Comparison of ENCODE assay signal across 23 cellular contexts in genomic region chr12:121264951-121265350, GRCh38. TPM values are rescaled to one million over a fixed set of nuclear protein-coding genes. Genes with fewer than 3 reads are reported as not detected.
DNase-seq lines count a peak whose midpoint lies in the region; ATAC-seq and TF ChIP-seq lines count a peak whose summit lies in the region.
"Had no signal": no experiment of that assay in that cellular context is flagged by ENCODE, and none has a peak within 500 bp of the region (broad histone marks: within the 10 kb centered on the region; RNA-seq: fewer than 3 reads in every experiment).

No MANE protein-coding gene starts in this region.

- H3K4me1 ChIP-seq in neutrophil (ENCODE audit: control insufficient read depth in 1 of 2, insufficient read depth in 1 of 2, low read depth in 1 of 2, low read length in 1 of 2) (no peaks in the 10 kb centered on the region), uterus (no peaks in the 10 kb centered on the region)

- TF ChIP-seq CTCF in WTC11 (IDR thresholded peaks at IDR 0.05) = no peak
- no peak for TF ChIP-seq CTCF in endothelial cell (IDR thresholded peaks at IDR 0.05; ENCODE audit: unreplicated experiment)
- TF ChIP-seq CTCF in neutrophil (IDR thresholded peaks at IDR 0.05) = no peak
- no peak for TF ChIP-seq CTCF in uterus (IDR thresholded peaks at IDR 0.05)

- POLR2A ChIA-PET in WTC11 (lab: Charles Lee) = no interaction called here

- H3K9me3 ChIP-seq in neutrophil = no peaks in the 10 kb centered on the region
- H3K9me3 ChIP-seq in uterus = no peaks in the 10 kb centered on the region
- H3K9me3 ChIP-seq: MG63 had no signal

- CTCF ChIA-PET in activated CD8-positive, alpha-beta memory T cell treated with anti-CD3 and anti-CD28 coated beads, Interleukin-2, amount 10 ng/mL, durations not matched to agents 7 days and 5 days (lab: Charles Lee) = no interaction called here
- CTCF ChIA-PET in WTC11 (lab: Charles Lee) = no interaction called here

- TF ChIP-seq POLR2A in uterus (IDR thresholded peaks at IDR 0.05) = no peak

- no peak overlapping the region for H3K4me3 Mint-ChIP-seq in activated CD8-positive, alpha-beta memory T cell treated with anti-CD3 and anti-CD28 coated beads, Interleukin-2, amount 10 ng/mL, durations not matched to agents 7 days and 5 days
- H3K4me3 Mint-ChIP-seq in WTC11 = no peak overlapping the region
- H3K4me3 Mint-ChIP-seq in endothelial cell (ENCODE audit: unreplicated experiment) = no peak overlapping the region
- H3K4me3 Mint-ChIP-seq: CD4-positive, alpha-beta memory T cell; GM23338 had no signal

- no peak for ATAC-seq in activated CD8-positive, alpha-beta memory T cell treated with anti-CD3 and anti-CD28 coated beads, Interleukin-2, amount 10 ng/mL, durations not matched to agents 7 days and 5 days
- ATAC-seq in WTC11 = no peak
- ATAC-seq: GM23338, HCT116, PC-3 had no signal

- DNase-seq in activated CD8-positive, alpha-beta memory T cell treated with anti-CD3 and anti-CD28 coated beads, Interleukin-2, amount 10 ng/mL, durations not matched to agents 7 days and 5 days = no peak
- DNase-seq in activated CD8-positive, alpha-beta memory T cell treated with anti-CD3 and anti-CD28 coated beads, Interleukin-2, amount 50 U/mL, for 4 hours = no peak
- DNase-seq in WTC11 (ENCODE audit: low spot score) = no peak
- no peak for DNase-seq in endothelial cell (ENCODE audit: low spot score)
- no peak for DNase-seq in uterus
- DNase-seq in glomerular visceral epithelial cell (ENCODE audit: extremely low spot score) = no peak
- DNase-seq in midbrain (lab: John Stamatoyannopoulos, UW) = no peak
- DNase-seq: CD4-positive, alpha-beta memory T cell; DMS153; GDM1; Karpas-422; MG63; NCI-H1048; NCI-H1436; NCI-H2029 treated with DMSO at 0.1 percent for 48 hours; NCI-H524; PC-3; RPMI8226; SIG-M5 had no signal

- peaks cover 98% of the 10 kb centered on the region for H3K36me3 ChIP-seq in neutrophil
- H3K36me3 ChIP-seq in uterus = no peaks in the 10 kb centered on the region

- H3K4me3 ChIP-seq in neutrophil (ENCODE audit: low read depth in 1 of 2, low read length in 1 of 2) (no peak overlapping the region), uterus (no peak overlapping the region)
- H3K4me3 ChIP-seq: GM23338, MG63 had no signal

- intact Hi-C loops in uterus (cut with DNase I; ENCODE audit: low total_unique reads) = no loop called here

- H3K27me3 ChIP-seq in neutrophil (no peaks in the 10 kb centered on the region), uterus (no peaks in the 10 kb centered on the region)
- H3K27me3 ChIP-seq: MG63 had no signal

- H3K27me3 Mint-ChIP-seq in activated CD8-positive, alpha-beta memory T cell treated with anti-CD3 and anti-CD28 coated beads, Interleukin-2, amount 10 ng/mL, durations not matched to agents 7 days and 5 days = no peaks in the 10 kb centered on the region
- H3K27me3 Mint-ChIP-seq in WTC11 (ENCODE audit: low read depth) (no peaks in the 10 kb centered on the region), endothelial cell (ENCODE audit: unreplicated experiment) (peaks cover 2% of the 10 kb centered on the region)
- H3K27me3 Mint-ChIP-seq: CD4-positive, alpha-beta memory T cell; IgD-negative memory B cell had no signal

- peak overlapping the region; percentile 21 for H3K27ac Mint-ChIP-seq in activated CD8-positive, alpha-beta memory T cell treated with anti-CD3 and anti-CD28 coated beads, Interleukin-2, amount 10 ng/mL, durations not matched to agents 7 days and 5 days
- H3K27ac Mint-ChIP-seq in WTC11 (peak overlapping the region; percentile 28), endothelial cell (ENCODE audit: unreplicated experiment) (peak overlapping the region; percentile 16)
- H3K27ac Mint-ChIP-seq: GM23338, IgD-negative memory B cell had no signal

- no peaks in the 10 kb centered on the region for H3K4me1 Mint-ChIP-seq in activated CD8-positive, alpha-beta memory T cell treated with anti-CD3 and anti-CD28 coated beads, Interleukin-2, amount 10 ng/mL, durations not matched to agents 7 days and 5 days
- H3K4me1 Mint-ChIP-seq in WTC11 (no peaks in the 10 kb centered on the region), endothelial cell (ENCODE audit: unreplicated experiment) (peaks cover 9% of the 10 kb centered on the region)
- H3K4me1 Mint-ChIP-seq: CD4-positive, alpha-beta memory T cell; GM23338 had no signal

- H3K27ac ChIP-seq in neutrophil = peak overlapping the region; percentile 38
- H3K27ac ChIP-seq in uterus = no peak overlapping the region

- no peaks in the 10 kb centered on the region for H3K9me3 Mint-ChIP-seq in activated CD8-positive, alpha-beta memory T cell treated with anti-CD3 and anti-CD28 coated beads, Interleukin-2, amount 10 ng/mL, durations not matched to agents 7 days and 5 days (ENCODE audit: low read depth)
- no peaks in the 10 kb centered on the region for H3K9me3 Mint-ChIP-seq in WTC11
- no peaks in the 10 kb centered on the region for H3K9me3 Mint-ChIP-seq in endothelial cell (ENCODE audit: unreplicated experiment)
- H3K9me3 Mint-ChIP-seq: CD4-positive, alpha-beta memory T cell; GM23338; IgD-negative memory B cell had no signal

- peaks cover 26% of the 10 kb centered on the region for H3K36me3 Mint-ChIP-seq in activated CD8-positive, alpha-beta memory T cell treated with anti-CD3 and anti-CD28 coated beads, Interleukin-2, amount 10 ng/mL, durations not matched to agents 7 days and 5 days
- H3K36me3 Mint-ChIP-seq in WTC11 (peaks cover 32% of the 10 kb centered on the region), endothelial cell (ENCODE audit: low read depth, unreplicated experiment) (peaks cover 28% of the 10 kb centered on the region)

TF ChIP-seq in WTC11, 78 proteins besides CTCF, POLR2A, EP300 and RAD21 (continues in another document):
- TF ChIP-seq CREM (CRISPR knock-in tag; IDR thresholded peaks at IDR 0.05) (no peak), CREB1 (CRISPR knock-in tag; IDR thresholded peaks at IDR 0.05) (no peak), ZNF423 (CRISPR knock-in tag; IDR thresholded peaks at IDR 0.05) (no peak), ZNF512 (CRISPR knock-in tag; IDR thresholded peaks at IDR 0.05; ENCODE audit: borderline replicate concordance) (no peak), NR1H2 (CRISPR knock-in tag; IDR thresholded peaks at IDR 0.05) (no peak), FOXP4 (CRISPR knock-in tag; IDR thresholded peaks at IDR 0.05) (no peak), NFE2L1 (CRISPR knock-in tag; IDR thresholded peaks at IDR 0.05) (no peak), JAZF1 (CRISPR knock-in tag; IDR thresholded peaks at IDR 0.05) (no peak), NFATC4 (CRISPR knock-in tag; IDR thresholded peaks at IDR 0.05) (no peak), GTF2I (CRISPR knock-in tag; conservative IDR thresholded peaks at IDR 0.05) (no peak), E2F4 (CRISPR knock-in tag; IDR thresholded peaks at IDR 0.05; ENCODE audit: borderline replicate concordance, low read depth) (no peak)

RNA-seq across cellular contexts. Expression of gene CAMKK2, which starts 31.6 kb away (rescaled TPM):
- 10 to 100 TPM; 34.1 to 37.4 TPM for total RNA-seq in activated CD8-positive, alpha-beta memory T cell treated with anti-CD3 and anti-CD28 coated beads, Interleukin-2, amount 10 ng/mL, durations not matched to agents 7 days and 5 days
- total RNA-seq in WTC11 (2021) = 32.6 to 36.5 TPM (median 33.4 TPM) in 3 replicates
- total RNA-seq in endothelial cell (ENCODE audit: unreplicated experiment) = 44.5 TPM
- 10 to 100 TPM in 3 of 4 donors, 1 to 10 TPM in 1; 7.9 to 55.1 (median 22.6) TPM for total RNA-seq in uterus

RNA-seq across cellular contexts. Expression of gene P2RX4, which starts 55.0 kb away (rescaled TPM):
- 10 to 100 TPM; 52.6 to 64.8 TPM for total RNA-seq in activated CD8-positive, alpha-beta memory T cell treated with anti-CD3 and anti-CD28 coated beads, Interleukin-2, amount 10 ng/mL, durations not matched to agents 7 days and 5 days
- total RNA-seq in WTC11 (2021) (13.9 to 14.6 TPM (median 14.3 TPM) in 3 replicates), endothelial cell (ENCODE audit: unreplicated experiment) (20.0 TPM), uterus (100 to 1,000 TPM in 1 of 4 donors, 10 to 100 TPM in 3; 10.9 to 217 (median 36.1) TPM)
